11 cellular contexts compared by ENCODE assay signal in genomic region chr5:170896779-170897178, GRCh38. TPM values are rescaled to one million over a fixed set of nuclear protein-coding genes. Genes with fewer than 3 reads are reported as not detected.
DNase-seq lines count a peak whose midpoint lies in the region; ATAC-seq, FAIRE-seq and TF ChIP-seq lines count a peak whose summit lies in the region.
"Had no signal": no experiment of that assay in that cellular context is flagged by ENCODE, and none has a peak within 500 bp of the region (broad histone marks: within the 10 kb centered on the region; RNA-seq: fewer than 3 reads in every experiment).

No MANE protein-coding gene starts in this region.

- in situ Hi-C loops in astrocyte of the spinal cord (cut with HindIII; ENCODE audit: low sequenced_read_pairs) = no loop called here

- DNase-seq in BE2C (peak; percentile 31), HFF-Myc (ENCODE audit: extremely low read depth, low read depth) (no peak), astrocyte of the spinal cord (ENCODE audit: low read depth, low spot score) (peak; percentile 25), kidney (no peak), MV-4-11 (lab: John Stamatoyannopoulos, UW) (no peak), AG08395 (ENCODE audit: low spot score) (no peak)
- DNase-seq in activated T-cell treated with anti-CD3 and anti-CD28 coated beads, Interleukin-2, amount 50 U/mL, for 24 hours = no peak
- DNase-seq: NCI-H1092 had no signal

- peaks cover 4% of the 10 kb centered on the region; the same call in 1 of the 2 replicates for H3K36me3 ChIP-seq in BE2C
- H3K36me3 ChIP-seq in kidney (ENCODE audit: control insufficient read depth in 1 of 2, insufficient read depth in 2 of 2, low read length in 2 of 2) = no peaks in the 10 kb centered on the region

- no peaks in the 10 kb centered on the region for H3K9me3 ChIP-seq in BE2C
- no peaks in the 10 kb centered on the region for H3K9me3 ChIP-seq in kidney (ENCODE audit: control insufficient read depth in 1 of 2, low read length in 2 of 2)

- H3K4me3 ChIP-seq in BE2C (ENCODE audit: low read depth, low read length) (no peak overlapping the region), HFF-Myc (replicated peaks; ENCODE audit: low read depth, low read length) (no peak overlapping the region), astrocyte of the spinal cord (ENCODE audit: low read depth, low read length) (no peak overlapping the region), kidney (ENCODE audit: low read length in 2 of 2) (no peak overlapping the region)

- no peaks in the 10 kb centered on the region for H3K27me3 Mint-ChIP-seq in activated T-cell treated with anti-CD3 and anti-CD28 coated beads, Interleukin-2, amount 50 U/mL, for 24 hours
- H3K27me3 Mint-ChIP-seq: activated naive CD8-positive, alpha-beta T cell had no signal

- no peaks in the 10 kb centered on the region for H3K36me3 Mint-ChIP-seq in activated T-cell treated with anti-CD3 and anti-CD28 coated beads, Interleukin-2, amount 50 U/mL, for 24 hours (ENCODE audit: low read depth)
- H3K36me3 Mint-ChIP-seq: activated naive CD8-positive, alpha-beta T cell had no signal

- intact Hi-C loops in kidney (cut with DNase I) = no loop called here

- H3K9me3 Mint-ChIP-seq in activated T-cell treated with anti-CD3 and anti-CD28 coated beads, Interleukin-2, amount 50 U/mL, for 24 hours = peaks cover 7% of the 10 kb centered on the region

- no peak for FAIRE-seq in kidney (lab: Jason Lieb, UNC)

- H3K27ac Mint-ChIP-seq in activated T-cell treated with anti-CD3 and anti-CD28 coated beads, Interleukin-2, amount 50 U/mL, for 24 hours = no peak overlapping the region
- H3K27ac Mint-ChIP-seq: activated naive CD8-positive, alpha-beta T cell had no signal

- no peaks in the 10 kb centered on the region for H3K4me1 Mint-ChIP-seq in activated T-cell treated with anti-CD3 and anti-CD28 coated beads, Interleukin-2, amount 50 U/mL, for 24 hours (ENCODE audit: low read depth)

- TF ChIP-seq CTCF in BE2C (IDR thresholded peaks at IDR 0.05; ENCODE audit: low read depth, low read length) (peak; percentile 50), HFF-Myc (IDR thresholded peaks at IDR 0.05; ENCODE audit: low read depth, low read length, missing control alignments) (peak; percentile 47), astrocyte of the spinal cord (IDR thresholded peaks at IDR 0.05; ENCODE audit: low read depth, low read length) (peak; percentile 39), kidney (IDR thresholded peaks at IDR 0.05; ENCODE audit: borderline replicate concordance, extremely low read depth, insufficient read depth) (peak; percentile 34)

- ATAC-seq in GM18867 (IDR thresholded peaks at IDR 0.05; ENCODE audit: unreplicated experiment) = no peak

- no peak overlapping the region for H3K4me3 Mint-ChIP-seq in activated T-cell treated with anti-CD3 and anti-CD28 coated beads, Interleukin-2, amount 50 U/mL, for 24 hours
- H3K4me3 Mint-ChIP-seq: activated naive CD8-positive, alpha-beta T cell had no signal

- peaks cover 5% of the 10 kb centered on the region; the same call in 1 of the 2 replicates for H3K4me1 ChIP-seq in BE2C
- no peaks in the 10 kb centered on the region for H3K4me1 ChIP-seq in kidney (ENCODE audit: control insufficient read depth in 1 of 2, insufficient read depth in 1 of 2, low read depth in 1 of 2, low read length in 2 of 2)

- H3K27me3 ChIP-seq in BE2C = no peaks in the 10 kb centered on the region

- H3K27ac ChIP-seq in kidney (ENCODE audit: low read depth in 2 of 2, low read length in 2 of 2) = no peak overlapping the region

- no peak overlapping the region for H3K9ac ChIP-seq in kidney (ENCODE audit: low read length in 2 of 2)

RNA-seq across cellular contexts. Expression of gene RANBP17, which starts 35.0 kb away (rescaled TPM):
- 9.4 TPM for polyA plus RNA-seq in BE2C (2012; ENCODE audit: insufficient read depth, insufficient read length, low read depth)
- 15.4 TPM for total RNA-seq in kidney
- polyA plus RNA-seq in kidney (ENCODE audit: insufficient read depth, low read depth, low replicate concordance) = 2.0 TPM
- total RNA-seq: T-helper 1 cell treated with Interleukin-12 subunit alpha and Interleukin-12 subunit beta and Interleukin-4 antibody, amounts not matched to agents 30 ng/mL and 1 ng/mL, for 36 hours had no signal

Comparison
In these comparisons a context has a peak if more than half of its experiments do, and no peak if none do; other contexts are left out.
1. DNase-seq: peak in BE2C (single experiment) and astrocyte of the spinal cord (single experiment); none in HFF-Myc (single experiment), kidney (single experiment), activated T-cell treated with anti-CD3 and anti-CD28 coated beads, Interleukin-2, amount 50 U/mL, for 24 hours (single experiment), MV-4-11 (single experiment) and AG08395 (single experiment).
2. Peak in every context shown above with its lines, with median percentiles within 50 percentile points of each other: CTCF ChIP-seq.